ENCODE assay signal across 1 cellular context in genomic region chr10:28349892-28350291, GRCh38.
TF ChIP-seq lines count a peak whose summit lies in the region.

No MANE protein-coding gene starts in this region.

TF ChIP-seq in HCT116, 20 proteins besides CTCF, POLR2A, EP300 and RAD21 (continued from another document):
- TF ChIP-seq, protein P1, sequence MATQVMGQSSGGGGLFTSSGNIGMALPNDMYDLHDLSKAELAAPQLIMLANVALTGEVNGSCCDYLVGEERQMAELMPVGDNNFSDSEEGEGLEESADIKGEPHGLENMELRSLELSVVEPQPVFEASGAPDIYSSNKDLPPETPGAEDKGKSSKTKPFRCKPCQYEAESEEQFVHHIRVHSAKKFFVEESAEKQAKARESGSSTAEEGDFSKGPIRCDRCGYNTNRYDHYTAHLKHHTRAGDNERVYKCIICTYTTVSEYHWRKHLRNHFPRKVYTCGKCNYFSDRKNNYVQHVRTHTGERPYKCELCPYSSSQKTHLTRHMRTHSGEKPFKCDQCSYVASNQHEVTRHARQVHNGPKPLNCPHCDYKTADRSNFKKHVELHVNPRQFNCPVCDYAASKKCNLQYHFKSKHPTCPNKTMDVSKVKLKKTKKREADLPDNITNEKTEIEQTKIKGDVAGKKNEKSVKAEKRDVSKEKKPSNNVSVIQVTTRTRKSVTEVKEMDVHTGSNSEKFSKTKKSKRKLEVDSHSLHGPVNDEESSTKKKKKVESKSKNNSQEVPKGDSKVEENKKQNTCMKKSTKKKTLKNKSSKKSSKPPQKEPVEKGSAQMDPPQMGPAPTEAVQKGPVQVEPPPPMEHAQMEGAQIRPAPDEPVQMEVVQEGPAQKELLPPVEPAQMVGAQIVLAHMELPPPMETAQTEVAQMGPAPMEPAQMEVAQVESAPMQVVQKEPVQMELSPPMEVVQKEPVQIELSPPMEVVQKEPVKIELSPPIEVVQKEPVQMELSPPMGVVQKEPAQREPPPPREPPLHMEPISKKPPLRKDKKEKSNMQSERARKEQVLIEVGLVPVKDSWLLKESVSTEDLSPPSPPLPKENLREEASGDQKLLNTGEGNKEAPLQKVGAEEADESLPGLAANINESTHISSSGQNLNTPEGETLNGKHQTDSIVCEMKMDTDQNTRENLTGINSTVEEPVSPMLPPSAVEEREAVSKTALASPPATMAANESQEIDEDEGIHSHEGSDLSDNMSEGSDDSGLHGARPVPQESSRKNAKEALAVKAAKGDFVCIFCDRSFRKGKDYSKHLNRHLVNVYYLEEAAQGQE (IDR thresholded peaks at IDR 0.05; ENCODE audit: low read depth): no peak
- no peak for TF ChIP-seq SIN3A (IDR thresholded peaks at IDR 0.05; ENCODE audit: low read depth)
- TF ChIP-seq, protein P2, sequence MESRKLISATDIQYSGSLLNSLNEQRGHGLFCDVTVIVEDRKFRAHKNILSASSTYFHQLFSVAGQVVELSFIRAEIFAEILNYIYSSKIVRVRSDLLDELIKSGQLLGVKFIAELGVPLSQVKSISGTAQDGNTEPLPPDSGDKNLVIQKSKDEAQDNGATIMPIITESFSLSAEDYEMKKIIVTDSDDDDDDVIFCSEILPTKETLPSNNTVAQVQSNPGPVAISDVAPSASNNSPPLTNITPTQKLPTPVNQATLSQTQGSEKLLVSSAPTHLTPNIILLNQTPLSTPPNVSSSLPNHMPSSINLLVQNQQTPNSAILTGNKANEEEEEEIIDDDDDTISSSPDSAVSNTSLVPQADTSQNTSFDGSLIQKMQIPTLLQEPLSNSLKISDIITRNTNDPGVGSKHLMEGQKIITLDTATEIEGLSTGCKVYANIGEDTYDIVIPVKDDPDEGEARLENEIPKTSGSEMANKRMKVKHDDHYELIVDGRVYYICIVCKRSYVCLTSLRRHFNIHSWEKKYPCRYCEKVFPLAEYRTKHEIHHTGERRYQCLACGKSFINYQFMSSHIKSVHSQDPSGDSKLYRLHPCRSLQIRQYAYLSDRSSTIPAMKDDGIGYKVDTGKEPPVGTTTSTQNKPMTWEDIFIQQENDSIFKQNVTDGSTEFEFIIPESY (IDR thresholded peaks at IDR 0.05; ENCODE audit: extremely low read depth, insufficient replicate concordance, low read length): no peak
- TF ChIP-seq YY1 (IDR thresholded peaks at IDR 0.05; ENCODE audit: extremely low read depth, insufficient replicate concordance, low read depth, low read length): no peak
- TF ChIP-seq JUND (IDR thresholded peaks at IDR 0.05): 0 out of 2 replicates have a peak, but pooled peaks have one; percentile 42
- TF ChIP-seq FOSL1 (IDR thresholded peaks at IDR 0.05; ENCODE audit: low read depth): peak; percentile 64; the same call in 1 of the 2 replicates
